Comparison of ENCODE assay signal across 24 cellular contexts in genomic region chrY:8594657-8595056, GRCh38.
"Had no signal": no experiment of that assay in that cellular context is flagged by ENCODE, and none has a peak within 500 bp of the region (broad histone marks: within the 10 kb centered on the region; RNA-seq: fewer than 3 reads in every experiment).

No MANE protein-coding gene starts in this region.

- H3K27ac ChIP-seq: colonic mucosa, coronary artery, dorsolateral prefrontal cortex, epithelial cell of prostate, esophagus muscularis mucosa, esophagus squamous epithelium, foreskin keratinocyte, gastrocnemius medialis, gastroesophageal sphincter, heart left ventricle, heart right ventricle had no signal

- H3K9me3 ChIP-seq: colonic mucosa, esophagus muscularis mucosa, esophagus squamous epithelium, gastrocnemius medialis, gastroesophageal sphincter, heart left ventricle, heart right ventricle had no signal

- H3K4me3 ChIP-seq: colonic mucosa, coronary artery, dorsolateral prefrontal cortex, esophagus muscularis mucosa, esophagus squamous epithelium, gastrocnemius medialis, gastroesophageal sphincter, heart left ventricle, heart right ventricle had no signal

- H3K4me1 ChIP-seq: colonic mucosa, esophagus muscularis mucosa, esophagus squamous epithelium, foreskin keratinocyte, gastrocnemius medialis, gastroesophageal sphincter, heart left ventricle, heart right ventricle had no signal

- ATAC-seq: effector memory CD8-positive, alpha-beta T cell; esophagus mucosa; foreskin keratinocyte; gastroesophageal sphincter; heart left ventricle had no signal

- DNase-seq: colonic mucosa; cortex of kidney; dermis blood vessel endothelial cell; dorsolateral prefrontal cortex; effector CD4-positive, alpha-beta T cell; effector CD8-positive, alpha-beta T cell; effector memory CD4-positive, alpha-beta T cell; effector memory CD8-positive, alpha-beta T cell; endodermal cell; erythroblast; esophagus squamous epithelium; foreskin fibroblast; foreskin keratinocyte; foreskin melanocyte; gastrocnemius medialis; glutamatergic neuron; head of caudate nucleus; heart left ventricle; heart right ventricle had no signal

- H3K27me3 ChIP-seq: colonic mucosa, dorsolateral prefrontal cortex, esophagus muscularis mucosa, esophagus squamous epithelium, foreskin keratinocyte, gastrocnemius medialis, gastroesophageal sphincter, heart left ventricle, heart right ventricle had no signal
